In the genomic region with DNA sequence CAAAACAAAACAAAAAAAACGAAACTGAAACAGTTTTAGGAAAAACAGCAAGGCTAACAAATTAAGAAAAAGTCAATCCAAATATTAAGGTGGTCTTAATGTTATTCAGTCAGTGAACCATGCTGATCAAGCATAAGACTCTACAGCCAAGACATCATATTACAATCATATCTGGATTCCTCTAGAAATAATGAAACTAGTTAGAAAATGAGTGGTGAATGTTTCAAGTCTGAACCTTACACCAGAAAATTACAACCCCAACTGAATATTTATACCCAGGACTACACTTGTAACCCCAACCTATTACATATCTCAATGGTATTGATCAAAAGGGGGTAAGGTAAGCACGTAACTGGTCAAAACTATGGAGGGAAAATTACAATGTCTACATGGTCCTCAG, we compare ENCODE assay signal across 15 cellular contexts. TPM values are rescaled to one million over a fixed set of nuclear protein-coding genes. Genes with fewer than 3 reads are reported as not detected.
DNase-seq lines count a peak whose midpoint lies in the region; ATAC-seq, FAIRE-seq and TF ChIP-seq lines count a peak whose summit lies in the region.
"Had no signal": no experiment of that assay in that cellular context is flagged by ENCODE, and none has a peak within 500 bp of the region (broad histone marks: within the 10 kb centered on the region; RNA-seq: fewer than 3 reads in every experiment).

No MANE protein-coding gene starts in this region.

- no peaks in the 10 kb centered on the region for H3K4me1 ChIP-seq in CD4-positive, CD25-positive, alpha-beta regulatory T cell (ENCODE audit: control insufficient read depth, insufficient read depth, low read length, poor library complexity, severe bottlenecking)
- no peaks in the 10 kb centered on the region for H3K4me1 ChIP-seq in kidney (ENCODE audit: control insufficient read depth in 1 of 2, insufficient read depth in 1 of 2, low read depth in 1 of 2, low read length in 2 of 2)
- H3K4me1 ChIP-seq: body of pancreas had no signal

- FAIRE-seq in kidney (lab: Jason Lieb, UNC) = peak; percentile 30

- H3K9me3 ChIP-seq in CD4-positive, CD25-positive, alpha-beta regulatory T cell (ENCODE audit: control insufficient read depth in 2 of 2, low read length in 2 of 2) = no peaks in the 10 kb centered on the region
- no peaks in the 10 kb centered on the region for H3K9me3 ChIP-seq in kidney (ENCODE audit: control insufficient read depth in 1 of 2, low read length in 2 of 2)
- H3K9me3 ChIP-seq: body of pancreas, gastrocnemius medialis had no signal

- CTCF ChIA-PET in activated B cell treated with CpG ODN at 0.5 μM for 24 hours (lab: Charles Lee) = no interaction called here

- ATAC-seq in CD4-positive, CD25-positive, alpha-beta regulatory T cell (ENCODE audit: low read depth in 2 of 2) = no peak
- no peak for ATAC-seq in activated B cell treated with CpG ODN at 0.5 μM for 24 hours (ENCODE audit: low read depth)
- ATAC-seq in HG02642 (IDR thresholded peaks at IDR 0.05; ENCODE audit: poor library complexity, unreplicated experiment) = no peak
- ATAC-seq: body of pancreas, gastrocnemius medialis had no signal

- POLR2A ChIA-PET in activated B cell treated with CpG ODN at 0.5 μM for 24 hours (lab: Charles Lee) = no interaction called here

- H3K36me3 ChIP-seq in CD4-positive, CD25-positive, alpha-beta regulatory T cell (ENCODE audit: control insufficient read depth, insufficient read depth, low read length) = peaks cover 69% of the 10 kb centered on the region
- peaks cover 9 to 26% of the 10 kb centered on the region in 2 donors for H3K36me3 ChIP-seq in kidney (ENCODE audit: control insufficient read depth in 1 of 2, insufficient read depth in 2 of 2, low read length in 2 of 2)

- TF ChIP-seq CTCF in GM10266 (IDR thresholded peaks at IDR 0.05; ENCODE audit: control insufficient read depth, insufficient read depth, low read depth, missing control alignments) (no peak), activated B cell treated with CpG ODN at 0.5 μM for 24 hours (IDR thresholded peaks at IDR 0.05) (no peak), kidney (IDR thresholded peaks at IDR 0.05; ENCODE audit: borderline replicate concordance, extremely low read depth, insufficient read depth) (no peak)

- H3K27me3 ChIP-seq in CD4-positive, CD25-positive, alpha-beta regulatory T cell (ENCODE audit: control insufficient read depth, insufficient read depth, low read length) = no peaks in the 10 kb centered on the region
- H3K27me3 ChIP-seq: body of pancreas, gastrocnemius medialis had no signal

- peak in 1 of 3 donors; percentile 6 for DNase-seq in CD4-positive, CD25-positive, alpha-beta regulatory T cell
- DNase-seq in GM10266 (ENCODE audit: extremely low spot score) (peak; percentile 8), activated B cell treated with CpG ODN at 0.5 μM for 24 hours (no peak), kidney (no peak), nucleus accumbens (lab: John Stamatoyannopoulos, UW) (no peak), NCI-H345 (lab: John Stamatoyannopoulos, UW) (no peak), DMS53 (lab: John Stamatoyannopoulos, UW) (no peak)
- DNase-seq: body of pancreas; effector CD8-positive, alpha-beta T cell; gastrocnemius medialis; GOT3; NCI-H2029; NCI-H82; retina had no signal

- H3K27me3 Mint-ChIP-seq in CD4-positive, CD25-positive, alpha-beta regulatory T cell = no peaks in the 10 kb centered on the region
- no peaks in the 10 kb centered on the region for H3K27me3 Mint-ChIP-seq in activated B cell treated with CpG ODN at 0.5 μM for 24 hours

- H3K4me1 Mint-ChIP-seq in CD4-positive, CD25-positive, alpha-beta regulatory T cell = peaks cover 13 to 34% (median 20%) of the 10 kb centered on the region in 4 donors
- peaks cover 20% of the 10 kb centered on the region for H3K4me1 Mint-ChIP-seq in activated B cell treated with CpG ODN at 0.5 μM for 24 hours

- peak overlapping the region in 1 of 4 donors; percentile 59 for H3K4me3 Mint-ChIP-seq in CD4-positive, CD25-positive, alpha-beta regulatory T cell
- H3K4me3 Mint-ChIP-seq in activated B cell treated with CpG ODN at 0.5 μM for 24 hours = no peak overlapping the region

- H3K4me3 ChIP-seq in CD4-positive, CD25-positive, alpha-beta regulatory T cell (ENCODE audit: low read depth, low read length) = no peak overlapping the region
- H3K4me3 ChIP-seq in kidney (ENCODE audit: low read length in 2 of 2) = peak overlapping the region in 1 of 2 donors; percentile 4
- H3K4me3 ChIP-seq: body of pancreas had no signal

- H3K36me3 Mint-ChIP-seq in CD4-positive, CD25-positive, alpha-beta regulatory T cell = peaks cover 47% of the 10 kb centered on the region
- H3K36me3 Mint-ChIP-seq in activated B cell treated with CpG ODN at 0.5 μM for 24 hours (ENCODE audit: low read depth) = peaks cover 76% of the 10 kb centered on the region

- peak overlapping the region; percentile 45 to 95 (median 65) for H3K27ac Mint-ChIP-seq in CD4-positive, CD25-positive, alpha-beta regulatory T cell
- H3K27ac Mint-ChIP-seq in activated B cell treated with CpG ODN at 0.5 μM for 24 hours = peak overlapping the region; percentile 19

- H3K27ac ChIP-seq in CD4-positive, CD25-positive, alpha-beta regulatory T cell (ENCODE audit: insufficient read depth, low read length, poor library complexity, severe bottlenecking) = no peak overlapping the region
- H3K27ac ChIP-seq in kidney (ENCODE audit: low read depth in 2 of 2, low read length in 2 of 2) = no peak overlapping the region
- H3K27ac ChIP-seq: body of pancreas had no signal

- no peaks in the 10 kb centered on the region for H3K9me3 Mint-ChIP-seq in CD4-positive, CD25-positive, alpha-beta regulatory T cell
- no peaks in the 10 kb centered on the region for H3K9me3 Mint-ChIP-seq in activated B cell treated with CpG ODN at 0.5 μM for 24 hours

- H3K9ac ChIP-seq in kidney (ENCODE audit: low read length in 2 of 2) = no peak overlapping the region

- intact Hi-C loops in activated B cell treated with CpG ODN at 0.5 μM for 24 hours (cut with micrococcal nuclease) = no loop called here
- intact Hi-C loops in kidney (cut with DNase I) = no loop called here

RNA-seq across cellular contexts. Expression of gene ACAT1, which starts 48.8 kb away (rescaled TPM):
- 19.0 TPM for total RNA-seq in CD4-positive, CD25-positive, alpha-beta regulatory T cell
- 10 to 100 TPM; 35.2 to 52.6 (median 44.3) TPM for polyA plus RNA-seq in CD4-positive, CD25-positive, alpha-beta regulatory T cell
- total RNA-seq in activated B cell treated with CpG ODN at 0.5 μM for 24 hours = 50.1 and 51.1 TPM in 2 replicates
- 96.4 TPM for total RNA-seq in kidney
- polyA plus RNA-seq in kidney (ENCODE audit: insufficient read depth, low read depth, low replicate concordance) = 692 TPM

RNA-seq across cellular contexts. Expression of gene NPAT, which starts 52.2 kb away (rescaled TPM):
- 36.5 TPM for total RNA-seq in CD4-positive, CD25-positive, alpha-beta regulatory T cell
- polyA plus RNA-seq in CD4-positive, CD25-positive, alpha-beta regulatory T cell = 10 to 100 TPM; 25.5 to 36.3 (median 29.9) TPM
- total RNA-seq in activated B cell treated with CpG ODN at 0.5 μM for 24 hours (34.4 and 38.1 TPM in 2 replicates), kidney (17.6 TPM)
- polyA plus RNA-seq in kidney (ENCODE audit: insufficient read depth, low read depth, low replicate concordance) = 2.5 TPM

RNA-seq across cellular contexts. Expression of gene ATM, which starts 52.7 kb away (rescaled TPM):
- 194 TPM for total RNA-seq in CD4-positive, CD25-positive, alpha-beta regulatory T cell
- polyA plus RNA-seq in CD4-positive, CD25-positive, alpha-beta regulatory T cell = 10 to 100 TPM; 30.4 to 55.4 (median 49.3) TPM
- 164 and 184 TPM in 2 replicates for total RNA-seq in activated B cell treated with CpG ODN at 0.5 μM for 24 hours
- total RNA-seq in kidney = 83.3 TPM
- 11.7 TPM for polyA plus RNA-seq in kidney (ENCODE audit: insufficient read depth, low read depth, low replicate concordance)
